Comparison of ENCODE assay signal across 9 cellular contexts in genomic region chr11:57311109-57311936, GRCh38. TPM values are rescaled to one million over a fixed set of nuclear protein-coding genes. Genes with fewer than 3 reads are reported as not detected.
A peak's percentile ranks its signal among the peaks of the same experiment; 100 is the strongest.
DNase-seq lines count a peak whose midpoint lies in the region; ATAC-seq and TF ChIP-seq lines count a peak whose summit lies in the region.
"Had no signal": no experiment of that assay in that cellular context is flagged by ENCODE, and none has a peak within 500 bp of the region (broad histone marks: within the 10 kb centered on the region; RNA-seq: fewer than 3 reads in every experiment).

No MANE protein-coding gene starts in this region.

- DNase-seq in AML-193 (lab: John Stamatoyannopoulos, UW) (peak; percentile 68 to 71), NOMO-1 treated with DMSO at 0.1 percent for 48 hours (lab: John Stamatoyannopoulos, UW; ENCODE audit: unreplicated experiment) (peak; percentile 74), activated T-helper 1 cell treated with Interleukin-2 at 50 U/mL for 16 hours (ENCODE audit: low read depth) (peak; percentile 28), fibroblast of peridontal ligament (ENCODE audit: extremely low read depth) (peak; percentile 96), suprapubic skin (ENCODE audit: low spot score in 2 of 2) (peak; percentile 97 to 98)
- peak in 4 of 10 donors; percentile 16 to 35 (median 20) for DNase-seq in naive thymus-derived CD8-positive, alpha-beta T cell

- no peak for TF ChIP-seq EP300 in suprapubic skin (IDR thresholded peaks at IDR 0.05)

- TF ChIP-seq POLR2A in suprapubic skin (IDR thresholded peaks at IDR 0.05): peak in 1 of 2 donors; percentile 61

- H3K4me1 ChIP-seq in suprapubic skin: peaks cover 97% of the 10 kb centered on the region

- peak overlapping the region; percentile 93 for H3K27ac ChIP-seq in suprapubic skin
- H3K27ac ChIP-seq: KMS-11 had no signal

- POLR2A ChIA-PET in naive thymus-derived CD8-positive, alpha-beta T cell (lab: Charles Lee): interaction anchor here (0.9 to 1.5 kb wide), 2 partner anchors 14 to 24 kb away, joined by 4 to 6 read pairs; partner anchors contain the start of genes SSRP1 and TNKS1BP1

- no peaks in the 10 kb centered on the region for H3K9me3 Mint-ChIP-seq in naive thymus-derived CD8-positive, alpha-beta T cell

- H3K27ac Mint-ChIP-seq in naive thymus-derived CD8-positive, alpha-beta T cell: peak overlapping the region in 3 of 10 donors; percentile 18 to 48 (median 37)

- H3K36me3 ChIP-seq in suprapubic skin: peaks cover 49% of the 10 kb centered on the region

- H3K4me3 ChIP-seq in suprapubic skin: peak overlapping the region; percentile 58

- no peaks in the 10 kb centered on the region for H3K27me3 ChIP-seq in suprapubic skin

- TF ChIP-seq CTCF in suprapubic skin (IDR thresholded peaks at IDR 0.05): no peak

- H3K4me1 Mint-ChIP-seq in naive thymus-derived CD8-positive, alpha-beta T cell: peaks cover 6 to 19% (median 15%) of the 10 kb centered on the region in 4 donors

- H3K9me3 ChIP-seq in suprapubic skin: no peaks in the 10 kb centered on the region

- WGBS in suprapubic skin: 8% methylated on average over 4 of the region's 31 CpGs

- peak overlapping the region; percentile 49 to 77 (median 66) for H3K4me3 Mint-ChIP-seq in naive thymus-derived CD8-positive, alpha-beta T cell

- peaks cover 0 to 5% (median 2%) of the 10 kb centered on the region in 3 donors for H3K36me3 Mint-ChIP-seq in naive thymus-derived CD8-positive, alpha-beta T cell

- no peaks in the 10 kb centered on the region for H3K27me3 Mint-ChIP-seq in naive thymus-derived CD8-positive, alpha-beta T cell

- ATAC-seq in GM19035 (IDR thresholded peaks at IDR 0.05; ENCODE audit: unreplicated experiment): peak; percentile 90
- ATAC-seq in HG03159 (IDR thresholded peaks at IDR 0.05; ENCODE audit: unreplicated experiment): peak; percentile 81
- peak; percentile 62 to 74 for ATAC-seq in naive thymus-derived CD8-positive, alpha-beta T cell

RNA-seq across cellular contexts. Expression of gene TNKS1BP1, which starts 13.4 kb away (rescaled TPM):
- 10 to 100 TPM; 18.8 to 20.9 TPM for total RNA-seq in naive thymus-derived CD8-positive, alpha-beta T cell
- 1 to 10 TPM in 2 of 3 donors, under 1 TPM in 1; 0.97 to 6.7 (median 2.5) TPM for polyA plus RNA-seq in naive thymus-derived CD8-positive, alpha-beta T cell
- total RNA-seq in suprapubic skin: 100 to 1,000 TPM; 241 to 276 (median 272) TPM

RNA-seq across cellular contexts. Expression of gene SSRP1, which starts 24.4 kb away (rescaled TPM):
- 10 to 100 TPM; 72.7 to 74.5 TPM for total RNA-seq in naive thymus-derived CD8-positive, alpha-beta T cell
- 10 to 100 TPM; 35.9 to 41.0 (median 38.0) TPM for polyA plus RNA-seq in naive thymus-derived CD8-positive, alpha-beta T cell
- 10 to 100 TPM; 59.9 to 96.5 (median 67.9) TPM for total RNA-seq in suprapubic skin

RNA-seq across cellular contexts. Expression of gene P2RX3, which starts 26.8 kb away (rescaled TPM):
- not detected for total RNA-seq in naive thymus-derived CD8-positive, alpha-beta T cell
- polyA plus RNA-seq in naive thymus-derived CD8-positive, alpha-beta T cell: not detected
- not detected for total RNA-seq in suprapubic skin

Comparison
In these comparisons a context has a peak if more than half of its experiments do, and no peak if none do; other contexts are left out.
1. RNA of gene TNKS1BP1, which starts 13.4 kb away (total RNA-seq): 241 to 276 TPM in suprapubic skin; 18.8 to 20.9 TPM in naive thymus-derived CD8-positive, alpha-beta T cell; every median in the first group is over 10 times any median in the second.
2. Peak in every context shown above with its lines, with median percentiles within 50 percentile points of each other: ATAC-seq.